ENCODE assay signal across 18 cellular contexts in genomic region chr17:30000755-30001257, GRCh38. TPM values are rescaled to one million over a fixed set of nuclear protein-coding genes. Genes with fewer than 3 reads are reported as not detected.
A peak's percentile ranks its signal among the peaks of the same experiment; 100 is the strongest.
DNase-seq lines count a peak whose midpoint lies in the region; ATAC-seq, FAIRE-seq and TF ChIP-seq lines count a peak whose summit lies in the region.
"Had no signal": no experiment of that assay in that cellular context is flagged by ENCODE, and none has a peak within 500 bp of the region (broad histone marks: within the 10 kb centered on the region; RNA-seq: fewer than 3 reads in every experiment).

No MANE protein-coding gene starts in this region.

- H4K91ac ChIP-seq in H1 (replicated peaks; ENCODE audit: insufficient read length, low read length): no peak overlapping the region

- H3K79me2 ChIP-seq in MM.1S (ENCODE audit: low read length): no peaks in the 10 kb centered on the region
- H3K79me2 ChIP-seq in H1 (ENCODE audit: control insufficient read depth in 1 of 2, insufficient read depth in 2 of 2, low read length in 2 of 2): no peaks in the 10 kb centered on the region

- H3K9me3 ChIP-seq in MM.1S (replicated peaks; ENCODE audit: insufficient read depth, low read length) (no peaks in the 10 kb centered on the region), H1 (ENCODE audit: insufficient read depth in 2 of 2, low read depth in 1 of 2, low read length in 1 of 2) (no peaks in the 10 kb centered on the region), right atrium auricular region (no peaks in the 10 kb centered on the region)
- H3K9me3 ChIP-seq: colonic mucosa, lower lobe of right lung, psoas muscle had no signal

- no peak for TF ChIP-seq EP300 in H1 (IDR thresholded peaks at IDR 0.05; ENCODE audit: borderline replicate concordance in 1 of 2, low read depth in 2 of 2, low read length in 2 of 2)

- no peak for TF ChIP-seq RAD21 in H1 (IDR thresholded peaks at IDR 0.05 in 1 of 2, conservative IDR thresholded peaks at IDR 0.05 in 1 of 2; ENCODE audit: low read depth in 2 of 2, low read length in 2 of 2)

- H2AK5ac ChIP-seq in H1 (ENCODE audit: low read depth, low read length): no peak overlapping the region

- H2BK20ac ChIP-seq in H1 (ENCODE audit: low read length): no peak overlapping the region

- H3K9me2 ChIP-seq in MM.1S (replicated peaks; ENCODE audit: insufficient read depth, low read length): no peaks in the 10 kb centered on the region

- no peak overlapping the region for H2BK5ac ChIP-seq in H1 (ENCODE audit: low read depth, low read length)

- H3K4me2 ChIP-seq in MM.1S (ENCODE audit: low read depth, low read length) (peak overlapping the region; percentile 88), H1 (ENCODE audit: insufficient read depth in 1 of 2, low read depth in 2 of 2, low read length in 2 of 2) (no peak overlapping the region)

- H2BK120ac ChIP-seq in H1 (replicated peaks; ENCODE audit: low read depth, low read length): no peak overlapping the region

- no peaks in the 10 kb centered on the region for H3K36me3 Mint-ChIP-seq in activated naive CD8-positive, alpha-beta T cell treated with anti-CD3 and anti-CD28 coated beads for 36 hours
- H3K36me3 Mint-ChIP-seq in activated naive CD8-positive, alpha-beta T cell treated with anti-CD3 and anti-CD28 coated beads, Interleukin-2, amount 50 U/mL, for 24 hours (ENCODE audit: low read depth): no peaks in the 10 kb centered on the region
- H3K36me3 Mint-ChIP-seq: activated CD4-positive, alpha-beta memory T cell treated with anti-CD3 and anti-CD28 coated beads for 36 hours; natural killer cell treated with Interleukin-12 subunit alpha and Interleukin-12 subunit beta and Interleukin-15 and Interleukin-18, amount 100 ng/mL, for 72 hours had no signal

- H3K36me3 ChIP-seq in MM.1S (replicated peaks; ENCODE audit: insufficient read depth, low read length) (no peaks in the 10 kb centered on the region), H1 (ENCODE audit: control insufficient read depth in 2 of 4, insufficient read depth in 4 of 4, low read length in 3 of 4) (no peaks in the 10 kb centered on the region), right atrium auricular region (no peaks in the 10 kb centered on the region)
- H3K36me3 ChIP-seq: colonic mucosa, lower lobe of right lung had no signal

- H3K14ac ChIP-seq in H1 (ENCODE audit: insufficient read length): no peak overlapping the region

- H2AFZ ChIP-seq in MM.1S (ENCODE audit: low read length) (peak overlapping the region; percentile 93), H1 (ENCODE audit: low read length) (peak overlapping the region; percentile 6; the same call in 1 of the 2 replicates)

- POLR2A ChIA-PET in H1 (lab: Charles Lee; ENCODE audit: partially characterized antibody): no interaction called here

- CTCF ChIA-PET in H1 (lab: Charles Lee; ENCODE audit: partially characterized antibody): interaction anchor here (1.1 to 1.4 kb wide), 3 partner anchors 61 to 161 kb away, joined by 3 read pairs; no protein-coding TSS in a partner anchor

- no peak overlapping the region for H3K18ac ChIP-seq in H1 (ENCODE audit: extremely low read depth, low read length)

- H4K20me1 ChIP-seq in MM.1S (ENCODE audit: insufficient read depth, low read length): no peaks in the 10 kb centered on the region
- H4K20me1 ChIP-seq in H1 (replicated peaks in 1 of 2; ENCODE audit: control insufficient read depth in 1 of 2, insufficient read depth in 2 of 2, low read length in 2 of 2): no peaks in the 10 kb centered on the region

- WGBS in H1 (ENCODE audit: extremely low coverage in 1 of 2, insufficient coverage in 1 of 2, insufficient read length in 1 of 2, insufficient replicate concordance in 2 of 2, low coverage in 1 of 2, low lambda C conversion rate in 2 of 2, missing lambda C conversion rate in 1 of 2), 2 experiments: 94% methylated on average over 2 of the region's 2 CpGs; no CpG with 5 or more reads in 1 of the 2 experiments

- H2BK15ac ChIP-seq in H1 (ENCODE audit: low read length): no peak overlapping the region

- H2BK12ac ChIP-seq in H1 (ENCODE audit: low read depth, low read length): no peak overlapping the region

- H3K9me3 Mint-ChIP-seq in activated naive CD8-positive, alpha-beta T cell treated with anti-CD3 and anti-CD28 coated beads for 36 hours: no peaks in the 10 kb centered on the region
- no peaks in the 10 kb centered on the region for H3K9me3 Mint-ChIP-seq in activated naive CD8-positive, alpha-beta T cell treated with anti-CD3 and anti-CD28 coated beads, Interleukin-2, amount 50 U/mL, for 24 hours
- H3K9me3 Mint-ChIP-seq: activated CD4-positive, alpha-beta memory T cell treated with anti-CD3 and anti-CD28 coated beads for 36 hours; natural killer cell treated with Interleukin-12 subunit alpha and Interleukin-12 subunit beta and Interleukin-15 and Interleukin-18, amount 100 ng/mL, for 72 hours had no signal

- H3K4me1 Mint-ChIP-seq in activated naive CD8-positive, alpha-beta T cell treated with anti-CD3 and anti-CD28 coated beads for 36 hours: peaks cover 11% of the 10 kb centered on the region
- peaks cover 13% of the 10 kb centered on the region for H3K4me1 Mint-ChIP-seq in activated naive CD8-positive, alpha-beta T cell treated with anti-CD3 and anti-CD28 coated beads, Interleukin-2, amount 50 U/mL, for 24 hours

- no peak overlapping the region for H3K4me3 Mint-ChIP-seq in activated naive CD8-positive, alpha-beta T cell treated with anti-CD3 and anti-CD28 coated beads for 36 hours
- H3K4me3 Mint-ChIP-seq in activated naive CD8-positive, alpha-beta T cell treated with anti-CD3 and anti-CD28 coated beads, Interleukin-2, amount 50 U/mL, for 24 hours: no peak overlapping the region
- H3K4me3 Mint-ChIP-seq: activated CD4-positive, alpha-beta memory T cell treated with anti-CD3 and anti-CD28 coated beads for 36 hours; natural killer cell treated with Interleukin-12 subunit alpha and Interleukin-12 subunit beta and Interleukin-15 and Interleukin-18, amount 100 ng/mL, for 72 hours had no signal

- H4K5ac ChIP-seq in H1 (ENCODE audit: insufficient read length, low read depth, low read length): no peak overlapping the region

- no peak overlapping the region for H3K56ac ChIP-seq in H1 (replicated peaks; ENCODE audit: insufficient read length, low read depth, low read length)

- no peaks in the 10 kb centered on the region for H3K27me3 ChIP-seq in MM.1S (replicated peaks; ENCODE audit: insufficient read depth, low read length)
- H3K27me3 ChIP-seq in H1 (replicated peaks in 1 of 4; ENCODE audit: control insufficient read depth in 3 of 4, extremely low read depth in 1 of 4, insufficient read depth in 3 of 4, low read length in 3 of 4): no peaks in the 10 kb centered on the region
- H3K27me3 ChIP-seq in right atrium auricular region: no peaks in the 10 kb centered on the region
- H3K27me3 ChIP-seq: colonic mucosa had no signal

- no peak for ATAC-seq in activated naive CD8-positive, alpha-beta T cell treated with anti-CD3 and anti-CD28 coated beads, Interleukin-2, amount 50 U/mL, for 24 hours
- ATAC-seq in HG03108 (IDR thresholded peaks at IDR 0.05; ENCODE audit: unreplicated experiment): no peak
- ATAC-seq: lower lobe of right lung; natural killer cell treated with Interleukin-12 subunit alpha and Interleukin-12 subunit beta and Interleukin-15 and Interleukin-18, amount 100 ng/mL, for 72 hours; psoas muscle had no signal

- H3K4me1 ChIP-seq in MM.1S (ENCODE audit: low read length) (peaks cover 6% of the 10 kb centered on the region), H1 (replicated peaks in 1 of 4; ENCODE audit: control insufficient read depth in 3 of 4, insufficient read depth in 4 of 4, low read length in 3 of 4) (peaks cover 0 to under 1% (median 0%) of the 10 kb centered on the region in 4 experiments; a peak in 1 of 7 replicates), right atrium auricular region (no peaks in the 10 kb centered on the region)
- H3K4me1 ChIP-seq: colonic mucosa, lower lobe of right lung, psoas muscle had no signal

- no peak for DNase-seq in activated naive CD8-positive, alpha-beta T cell treated with anti-CD3 and anti-CD28 coated beads for 36 hours
- no peak for DNase-seq in activated naive CD8-positive, alpha-beta T cell treated with anti-CD3 and anti-CD28 coated beads, Interleukin-2, amount 50 U/mL, for 24 hours
- DNase-seq in MM.1S (no peak), H1 (ENCODE audit: low read depth in 1 of 2, low spot score in 2 of 2) (no peak), NCI-H2171 (lab: John Stamatoyannopoulos, UW) (no peak), right atrium auricular region (ENCODE audit: low spot score) (no peak), mucosa of gallbladder (ENCODE audit: low spot score) (no peak)
- DNase-seq: activated CD4-positive, alpha-beta memory T cell treated with anti-CD3 and anti-CD28 coated beads for 36 hours; activated effector memory CD4-positive, alpha-beta T cell treated with Interleukin-2 at 50 U/mL for 16 hours; colonic mucosa; lower lobe of right lung; MV-4-11; NCI-H526 treated with DMSO at 0.1 percent for 48 hours; psoas muscle had no signal

- no peak overlapping the region for H3K27ac ChIP-seq in MM.1S (ENCODE audit: low read length)
- no peak overlapping the region for H3K27ac ChIP-seq in H1 (ENCODE audit: low read depth, low read length)
- H3K27ac ChIP-seq in right atrium auricular region: no peak overlapping the region
- H3K27ac ChIP-seq: colonic mucosa, lower lobe of right lung, psoas muscle, SK-N-MC had no signal

- no peak for FAIRE-seq in H1 (lab: Jason Lieb, UNC)
- FAIRE-seq: astrocyte had no signal

- no peak overlapping the region for H4K8ac ChIP-seq in H1 (ENCODE audit: extremely low read depth, insufficient read depth, low read length)

- H3K79me1 ChIP-seq in H1 (ENCODE audit: low read depth, low read length): no peaks in the 10 kb centered on the region

- no peaks in the 10 kb centered on the region for H3F3A ChIP-seq in MM.1S (ENCODE audit: insufficient read depth, low read length)

- H3K23ac ChIP-seq in H1 (ENCODE audit: insufficient read length): no peak overlapping the region

- H3K4ac ChIP-seq in H1 (replicated peaks; ENCODE audit: insufficient read length, low read depth, low read length): no peak overlapping the region

- peak overlapping the region; percentile 23 for H3K27ac Mint-ChIP-seq in activated naive CD8-positive, alpha-beta T cell treated with anti-CD3 and anti-CD28 coated beads for 36 hours
- no peak overlapping the region for H3K27ac Mint-ChIP-seq in activated naive CD8-positive, alpha-beta T cell treated with anti-CD3 and anti-CD28 coated beads, Interleukin-2, amount 50 U/mL, for 24 hours
- H3K27ac Mint-ChIP-seq: activated CD4-positive, alpha-beta memory T cell treated with anti-CD3 and anti-CD28 coated beads for 36 hours; natural killer cell treated with Interleukin-12 subunit alpha and Interleukin-12 subunit beta and Interleukin-15 and Interleukin-18, amount 100 ng/mL, for 72 hours had no signal

- TF ChIP-seq POLR2A in H1 (IDR thresholded peaks at IDR 0.05; ENCODE audit: control extremely low read depth in 1 of 2, low read depth in 2 of 2, low read length in 2 of 2): no peak

- TF ChIP-seq CTCF in MM.1S (IDR thresholded peaks at IDR 0.05; ENCODE audit: low read length): no peak
- TF ChIP-seq CTCF in H1 (IDR thresholded peaks at IDR 0.05; ENCODE audit: control extremely low read depth in 1 of 3, insufficient read depth in 1 of 3, low read depth in 1 of 3, low read length in 3 of 3): no peak
- TF ChIP-seq CTCF in right atrium auricular region (IDR thresholded peaks at IDR 0.05): no peak

- H3K27me3 Mint-ChIP-seq in activated naive CD8-positive, alpha-beta T cell treated with anti-CD3 and anti-CD28 coated beads for 36 hours: no peaks in the 10 kb centered on the region
- H3K27me3 Mint-ChIP-seq in activated naive CD8-positive, alpha-beta T cell treated with anti-CD3 and anti-CD28 coated beads, Interleukin-2, amount 50 U/mL, for 24 hours: no peaks in the 10 kb centered on the region
- H3K27me3 Mint-ChIP-seq: activated CD4-positive, alpha-beta memory T cell treated with anti-CD3 and anti-CD28 coated beads for 36 hours had no signal

- H3K9ac ChIP-seq in MM.1S (ENCODE audit: low read length) (peak overlapping the region; percentile 34; the same call in 1 of the 2 replicates), H1 (replicated peaks in 1 of 4; ENCODE audit: extremely low read depth in 1 of 4, low read depth in 3 of 4, low read length in 3 of 4) (no peak overlapping the region)

- no peaks in the 10 kb centered on the region for H3K23me2 ChIP-seq in H1 (ENCODE audit: low read depth, low read length)

- H3K4me3 ChIP-seq in MM.1S (ENCODE audit: low read length) (peak overlapping the region; percentile 46), H1 (ENCODE audit: extremely low read depth in 1 of 4, insufficient read depth in 2 of 4, low read depth in 3 of 4, low read length in 4 of 4) (no peak overlapping the region), right atrium auricular region (no peak overlapping the region)
- H3K4me3 ChIP-seq: colonic mucosa, lower lobe of right lung, psoas muscle, SK-N-MC had no signal

RNA-seq across cellular contexts. Expression of gene EFCAB5, which starts 59.4 kb away (rescaled TPM):
- total RNA-seq in activated naive CD8-positive, alpha-beta T cell treated with anti-CD3 and anti-CD28 coated beads for 36 hours: 1 to 10 TPM in 1 of 2 experiments, under 1 TPM in 1; 0.46 to 1.1 TPM
- total RNA-seq in H1 (2021; fragmentation: NEBNext Ultra II Directional; extraction: Animal tissue kit (Norgen Biotek cat#: 25700)): 0.25 and 0.34 TPM in 2 replicates
- polyA plus RNA-seq in H1 (2011; rRNA removed): 0.02 and 0.05 TPM in 2 replicates
- 0.05 TPM for polyA plus RNA-seq in H1 (2011; cell fraction: cytosol; rRNA removed)
- polyA plus RNA-seq in H1 (2011; cell fraction: nucleus; rRNA removed): not detected
- 0.34 to 0.79 TPM (median 0.42 TPM) in 3 of 4 replicates, not detected in the other for polyA plus RNA-seq in H1 (2012, experiment 1 of 2)
- not detected for polyA plus RNA-seq in H1 (2012, experiment 2 of 2)
- polyA plus RNA-seq in H1 (2013, experiment 1 of 2): 0.18 TPM
- polyA plus RNA-seq in H1 (2013, experiment 2 of 2): 0.40 TPM
- polyA minus RNA-seq in H1 (2011; rRNA and poly(A)+ RNA removed): 0.06 TPM in 1 of 2 replicates, not detected in the other
- polyA minus RNA-seq in H1 (2011; cell fraction: cytosol; rRNA and poly(A)+ RNA removed): not detected
- not detected for polyA minus RNA-seq in H1 (2011; cell fraction: nucleus; rRNA and poly(A)+ RNA removed)
- not detected for total RNA-seq in right atrium auricular region
- total RNA-seq in mucosa of gallbladder: not detected
